14 cellular contexts compared by ENCODE assay signal in genomic region chr10:97858001-97858439, GRCh38. TPM values are rescaled to one million over a fixed set of nuclear protein-coding genes. Genes with fewer than 3 reads are reported as not detected.
DNase-seq lines count a peak whose midpoint lies in the region; ATAC-seq and TF ChIP-seq lines count a peak whose summit lies in the region.
"Had no signal": no experiment of that assay in that cellular context is flagged by ENCODE, and none has a peak within 500 bp of the region (broad histone marks: within the 10 kb centered on the region; RNA-seq: fewer than 3 reads in every experiment).

No MANE protein-coding gene starts in this region.

- DNase-seq in Caco-2 (peak; percentile 39 to 77), SKM-1 (lab: John Stamatoyannopoulos, UW; ENCODE audit: unreplicated experiment) (peak; percentile 6), glomerular visceral epithelial cell (ENCODE audit: extremely low spot score) (peak; percentile 30), iPS-NIHi7 (ENCODE audit: extremely low spot score) (no peak), NCI-H1417 (lab: John Stamatoyannopoulos, UW) (no peak)
- DNase-seq: activated CD8-positive, alpha-beta memory T cell treated with anti-CD3 and anti-CD28 coated beads for 24 hours; Calu3; IMR-90; sigmoid colon had no signal

- H3K4me3 Mint-ChIP-seq in Caco-2 (ENCODE audit: unreplicated experiment), result no peak overlapping the region

- 0 out of 2 replicates have a peak, but pooled peaks cover 6% of the 10 kb centered on the region for H3K9me3 ChIP-seq in Caco-2
- H3K9me3 ChIP-seq in HEK293 (ENCODE audit: control insufficient read depth, insufficient read depth, low read depth, low read length), result no peaks in the 10 kb centered on the region
- H3K9me3 ChIP-seq: sigmoid colon, SJSA1 had no signal

- no peak overlapping the region for H3K27ac Mint-ChIP-seq in Caco-2 (ENCODE audit: unreplicated experiment)

- CTCF ChIA-PET in Caco-2 (lab: Charles Lee), result no interaction called here
- CTCF ChIA-PET in HEK293 (lab: Yijun Ruan, JAX), result no interaction called here

- H3K36me3 Mint-ChIP-seq in Caco-2 (ENCODE audit: insufficient read depth, unreplicated experiment), result no peaks in the 10 kb centered on the region

- BruUV-seq in Caco-2 (replicated peaks; lab: Mats Ljungman, UMichigan), result no TSS peak

- POLR2A ChIA-PET in Caco-2 (lab: Charles Lee) (no interaction called here), HEK293 (lab: Yijun Ruan, JAX) (no interaction called here)

- no peak for TF ChIP-seq CTCF in Caco-2 (IDR thresholded peaks at IDR 0.05; ENCODE audit: insufficient read depth in 1 of 2, low read depth in 1 of 2, low read length in 1 of 2, severe bottlenecking in 1 of 2, unreplicated experiment in 1 of 2)
- TF ChIP-seq CTCF in HEK293 (tag by site-specific recombination; IDR thresholded peaks at IDR 0.05), result no peak

- ATAC-seq in GM18502 (IDR thresholded peaks at IDR 0.05; ENCODE audit: poor library complexity, unreplicated experiment), result no peak
- ATAC-seq in GM19395 (IDR thresholded peaks at IDR 0.05; ENCODE audit: unreplicated experiment), result no peak

- H3K4me3 ChIP-seq in Caco-2 (ENCODE audit: low read depth, low read length) (no peak overlapping the region), HEK293 (ENCODE audit: low read depth, low read length) (no peak overlapping the region)
- H3K4me3 ChIP-seq: sigmoid colon, SJSA1 had no signal

- no peak overlapping the region for H3K27ac ChIP-seq in HEK293 (ENCODE audit: extremely low read depth, low read depth, low read length)
- H3K27ac ChIP-seq: epithelial cell of prostate, sigmoid colon, SJSA1 had no signal

- peaks cover 3% of the 10 kb centered on the region for H3K27me3 Mint-ChIP-seq in Caco-2 (ENCODE audit: insufficient read depth, unreplicated experiment)

- H3K36me3 ChIP-seq in Caco-2 (ENCODE audit: control insufficient read depth, insufficient read depth, low read length), result no peaks in the 10 kb centered on the region
- H3K36me3 ChIP-seq in HEK293 (ENCODE audit: control insufficient read depth in 2 of 2, insufficient read depth in 1 of 2, low read length in 2 of 2), result no peaks in the 10 kb centered on the region
- H3K36me3 ChIP-seq: sigmoid colon, SJSA1 had no signal

- H3K4me1 Mint-ChIP-seq in Caco-2 (ENCODE audit: low read depth, unreplicated experiment), result peaks cover 24% of the 10 kb centered on the region

- H3K4me1 ChIP-seq in Caco-2, result peaks cover 49% of the 10 kb centered on the region
- H3K4me1 ChIP-seq in HEK293 (ENCODE audit: control insufficient read depth, insufficient read depth, low read length), result no peaks in the 10 kb centered on the region
- H3K4me1 ChIP-seq: sigmoid colon, SJSA1 had no signal

- H3K9me3 Mint-ChIP-seq in Caco-2 (ENCODE audit: unreplicated experiment), result no peaks in the 10 kb centered on the region

- intact Hi-C loops in Caco-2 (cut with micrococcal nuclease; ENCODE audit: unreplicated experiment), result no loop called here

- no peaks in the 10 kb centered on the region for H3K27me3 ChIP-seq in Caco-2 (replicated peaks; ENCODE audit: control insufficient read depth, insufficient read depth, low read length)

TF ChIP-seq in HEK293, 187 proteins besides CTCF, POLR2A, EP300 and RAD21:
- TF ChIP-seq ZNF24 (tag by site-specific recombination; IDR thresholded peaks at IDR 0.05) (no peak), ZIC2 (tag by site-specific recombination; IDR thresholded peaks at IDR 0.05) (peak; percentile 95), GLIS1 (tag by site-specific recombination; IDR thresholded peaks at IDR 0.05) (peak; percentile 96)
TF ChIP-seq in HEK293: peak in this region for 2.

RNA-seq across cellular contexts. Expression of gene GOLGA7B, which starts 8.4 kb away (rescaled TPM):
- 0.21 and 0.36 TPM in 2 replicates for total RNA-seq in Caco-2 (2022)
- total RNA-seq: IMR-90 had no signal

Comparison
In these comparisons a context has a peak if more than half of its experiments do, and no peak if none do; other contexts are left out.
1. DNase-seq: peak in Caco-2 (2 of 2), SKM-1 (single experiment) and glomerular visceral epithelial cell (single experiment); none in iPS-NIHi7 (single experiment) and NCI-H1417 (0 of 3).